ENCODE assay signal across 8 cellular contexts in genomic region chr6:27312950-27313271, GRCh38. TPM values are rescaled to one million over a fixed set of nuclear protein-coding genes. Genes with fewer than 3 reads are reported as not detected.
DNase-seq lines count a peak whose midpoint lies in the region; ATAC-seq and TF ChIP-seq lines count a peak whose summit lies in the region.

No MANE protein-coding gene starts in this region.

- TF ChIP-seq CTCF in 22Rv1 (IDR thresholded peaks at IDR 0.05) (peak; percentile 53), activated B cell treated with CpG ODN at 0.5 μM for 24 hours (IDR thresholded peaks at IDR 0.05) (no peak)

- H3K36me3 Mint-ChIP-seq in activated B cell treated with CpG ODN at 0.5 μM for 24 hours (ENCODE audit: low read depth), result no peaks in the 10 kb centered on the region
- no peaks in the 10 kb centered on the region for H3K36me3 Mint-ChIP-seq in immature natural killer cell

- intact Hi-C loops in activated B cell treated with CpG ODN at 0.5 μM for 24 hours (cut with micrococcal nuclease), result loop anchor here (1.0 to 10.0 kb wide), 9 partner anchors 74 to 582 kb away; partner anchors contain the start of gene ZNF391

- H3K9me3 Mint-ChIP-seq in activated B cell treated with CpG ODN at 0.5 μM for 24 hours, result no peaks in the 10 kb centered on the region
- no peaks in the 10 kb centered on the region for H3K9me3 Mint-ChIP-seq in immature natural killer cell

- H3K27ac Mint-ChIP-seq in activated B cell treated with CpG ODN at 0.5 μM for 24 hours, result no peak overlapping the region
- no peak overlapping the region for H3K27ac Mint-ChIP-seq in immature natural killer cell

- H3K27me3 Mint-ChIP-seq in activated B cell treated with CpG ODN at 0.5 μM for 24 hours, result peaks cover 60% of the 10 kb centered on the region
- peaks cover 10 to 38% (median 23%) of the 10 kb centered on the region in 3 donors for H3K27me3 Mint-ChIP-seq in immature natural killer cell (ENCODE audit: low read depth in 3 of 3)

- H3K27ac ChIP-seq in 22Rv1, result peak overlapping the region; percentile 61

- H3K4me3 Mint-ChIP-seq in activated B cell treated with CpG ODN at 0.5 μM for 24 hours (peak overlapping the region; percentile 82), immature natural killer cell (peak overlapping the region; percentile 64 to 79 (median 77))

- POLR2A ChIA-PET in activated B cell treated with CpG ODN at 0.5 μM for 24 hours (lab: Charles Lee), result interaction anchor here (0.8 to 0.9 kb wide), 2 partner anchors 136 to 1369 kb away, joined by 3 read pairs; no protein-coding TSS in a partner anchor

- in situ Hi-C loops in KBM-7 (cut with MboI; ENCODE audit: low pct_unique_long_range_greater_than_20kb, low sequenced_read_pairs), result no loop called here

- no peak for DNase-seq in activated B cell treated with CpG ODN at 0.5 μM for 24 hours
- DNase-seq in immature natural killer cell, result no peak
- no peak for DNase-seq in SW480 (ENCODE audit: low spot score)
- DNase-seq in KBM-7, result no peak
- DNase-seq in dermis blood vessel endothelial cell, result no peak
- no peak for DNase-seq in activated CD8-positive, alpha-beta memory T cell treated with anti-CD3 and anti-CD28 coated beads, Interleukin-2, amount 50 U/mL, for 48 hours

- H3K4me1 Mint-ChIP-seq in activated B cell treated with CpG ODN at 0.5 μM for 24 hours (peaks cover 12% of the 10 kb centered on the region), immature natural killer cell (peaks cover 11 to 14% of the 10 kb centered on the region in 2 donors)

- CTCF ChIA-PET in activated B cell treated with CpG ODN at 0.5 μM for 24 hours (lab: Charles Lee), result interaction anchor here (0.6 to 2.5 kb wide), 15 partner anchors 9 to 584 kb away, joined by 3 to 11 read pairs (median 4); partner anchors contain the start of gene ZNF391

- ATAC-seq in GM21529 (IDR thresholded peaks at IDR 0.05; ENCODE audit: unreplicated experiment) (peak; percentile 40), activated B cell treated with CpG ODN at 0.5 μM for 24 hours (ENCODE audit: low read depth) (no peak)

RNA-seq across cellular contexts. Expression of gene POM121L2, which starts 0.8 kb away (rescaled TPM):
- total RNA-seq in activated B cell treated with CpG ODN at 0.5 μM for 24 hours (not detected in 2 replicates), dermis blood vessel endothelial cell (not detected in 2 replicates)
- not detected for polyA plus RNA-seq in immature natural killer cell
